ENCODE assay signal across 8 cellular contexts in the genomic region with DNA sequence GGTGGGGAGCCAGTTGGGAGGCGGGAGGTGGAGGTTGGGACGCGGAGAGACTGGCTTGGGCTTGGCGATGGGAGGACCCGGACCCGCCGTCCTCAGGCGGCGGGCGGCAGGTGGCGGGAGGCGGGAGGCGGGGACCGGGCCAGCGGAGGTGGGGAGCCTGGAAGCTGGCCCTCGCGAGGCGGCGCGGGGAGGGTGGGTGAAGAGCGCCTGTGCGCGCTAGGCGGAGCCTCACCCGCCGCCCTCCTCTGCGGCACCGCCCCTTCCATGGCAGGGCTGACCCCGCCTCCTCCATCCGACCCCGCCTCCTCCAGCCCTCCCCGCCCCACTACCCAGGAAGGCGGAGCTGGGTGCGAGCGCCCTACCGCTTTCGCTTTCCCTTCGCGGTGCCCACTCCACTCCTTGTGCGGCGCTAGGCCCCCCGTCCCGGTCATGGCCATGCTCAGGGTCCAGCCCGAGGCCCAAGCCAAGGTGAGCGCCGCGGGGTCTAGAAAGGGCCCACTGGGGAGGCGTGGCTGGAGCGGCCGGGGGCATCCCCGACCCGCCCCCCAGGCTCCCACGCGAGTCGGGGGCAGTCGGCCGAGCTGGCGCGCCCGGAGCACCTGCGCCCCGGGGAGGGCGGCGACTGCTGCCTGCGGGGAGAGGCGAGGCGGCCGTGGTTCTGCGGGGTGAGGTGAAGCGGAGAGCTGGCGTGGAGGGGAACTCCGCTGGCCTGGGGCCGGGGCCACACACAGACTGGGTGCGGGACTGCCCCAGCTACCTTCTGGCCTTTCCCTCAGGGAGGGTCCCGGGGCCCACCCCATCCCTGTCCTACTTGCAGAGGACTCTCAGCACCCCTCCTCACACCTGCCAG. TPM values are rescaled to one million over a fixed set of nuclear protein-coding genes. Genes with fewer than 3 reads are reported as not detected.
DNase-seq lines count a peak whose midpoint lies in the region; ATAC-seq and TF ChIP-seq lines count a peak whose summit lies in the region.

A gene (plus strand): TSS at position 361 of the 850 bp plus-strand sequence. CDS start 69 bp downstream, at position 430.

- ATAC-seq in HG02763 (IDR thresholded peaks at IDR 0.05; ENCODE audit: unreplicated experiment) (peak; percentile 85), T-cell (replicated peaks in 1 of 4) (peak; percentile 94 to 98 (median 95)), heart left ventricle (peak; percentile 83 to 94 (median 92)), upper lobe of right lung (peak; percentile 99)

- H3K9me3 Mint-ChIP-seq in T-cell (no peaks in the 10 kb centered on the region), progenitor cell of endocrine pancreas (ENCODE audit: low read depth) (no peaks in the 10 kb centered on the region)

- CTCF ChIA-PET in T-cell (lab: Charles Lee): interaction anchor here in 1 of 2 donors (0.6 to 3.1 kb wide), 7 partner anchors 11 to 118 kb away, joined by 3 to 18 read pairs (median 6); a partner anchor contains a TSS

- H3K27ac Mint-ChIP-seq in T-cell (peak within 1 kb of the TSS; percentile 91 to 95), progenitor cell of endocrine pancreas (peak within 1 kb of the TSS; percentile 88)

- H3K27me3 ChIP-seq in heart left ventricle (no peaks in the 10 kb centered on the region), upper lobe of right lung (no peaks in the 10 kb centered on the region)

- H3K36me3 ChIP-seq in heart left ventricle (peaks cover 0 to 31% (median 27%) of the 10 kb centered on the region in 9 donors), upper lobe of right lung (peaks cover 21% of the 10 kb centered on the region)

- H3K27me3 Mint-ChIP-seq in T-cell: no peaks in the 10 kb centered on the region
- H3K27me3 Mint-ChIP-seq in progenitor cell of endocrine pancreas: no peaks in the 10 kb centered on the region

- DNase-seq in NCI-H1436 (lab: John Stamatoyannopoulos, UW) (peak; percentile 92), T-cell (peak; percentile 80 to 96 (median 92)), heart left ventricle (peak; percentile 95 to 97 (median 96)), progenitor cell of endocrine pancreas (ENCODE audit: low spot score, unreplicated experiment) (peak; percentile 87), upper lobe of right lung (peak; percentile 98)

- WGBS in adipose tissue, 3 donors: 0 to 1% (median 1%) methylated on average over 41 to 75 of the region's 75 CpGs
- WGBS in heart left ventricle, 4 donors: 0 to 1% (median 0%) methylated on average over 1 to 75 of the region's 75 CpGs

- H3K4me1 Mint-ChIP-seq in T-cell: peaks cover 64 to 68% (median 67%) of the 10 kb centered on the region in 3 donors
- peaks cover 25% of the 10 kb centered on the region for H3K4me1 Mint-ChIP-seq in progenitor cell of endocrine pancreas (ENCODE audit: low read depth)

- POLR2A ChIA-PET in T-cell (lab: Charles Lee): interaction anchor here (0.6 to 1.9 kb wide), 12 partner anchors 9 to 307 kb away, joined by 3 to 9 read pairs (median 4); a partner anchor contains a TSS

- TF ChIP-seq CTCF in GM12875 (IDR thresholded peaks at IDR 0.05; ENCODE audit: borderline replicate concordance, insufficient read depth, low read depth, low read length) (no peak), heart left ventricle (IDR thresholded peaks at IDR 0.05) (peak in 3 of 12 donors; percentile 21 to 26 (median 22)), progenitor cell of endocrine pancreas (IDR thresholded peaks at IDR 0.05; ENCODE audit: unreplicated experiment) (no peak), upper lobe of right lung (IDR thresholded peaks at IDR 0.05) (no peak)

- peaks cover 3 to 75% (median 44%) of the 10 kb centered on the region in 12 donors for H3K4me1 ChIP-seq in heart left ventricle
- peaks cover 28% of the 10 kb centered on the region for H3K4me1 ChIP-seq in upper lobe of right lung

- H3K4me3 ChIP-seq in GM12875 (ENCODE audit: low read depth, low read length) (peak within 1 kb of the TSS; percentile 73), heart left ventricle (peak within 1 kb of the TSS; percentile 64 to 100 (median 94)), upper lobe of right lung (peak within 1 kb of the TSS; percentile 99)

- H3K36me3 Mint-ChIP-seq in T-cell (peaks cover 17% of the 10 kb centered on the region), progenitor cell of endocrine pancreas (ENCODE audit: insufficient read depth) (peaks cover 5% of the 10 kb centered on the region)

- TF ChIP-seq POLR2A in heart left ventricle (IDR thresholded peaks at IDR 0.05): peak in 1 of 2 donors; percentile 79

- intact Hi-C loops in heart left ventricle (cut with DNase I): no loop called here
- intact Hi-C loops in upper lobe of right lung (cut with DNase I): no loop called here

- H3K4me3 Mint-ChIP-seq in T-cell: peak within 1 kb of the TSS; percentile 89 to 97 (median 91)
- H3K4me3 Mint-ChIP-seq in progenitor cell of endocrine pancreas (ENCODE audit: low read depth): peak within 1 kb of the TSS; percentile 89

- H3K27ac ChIP-seq in adipose tissue (ENCODE audit: low read depth, low read length) (no peak within 1 kb of the TSS), heart left ventricle (peak within 1 kb of the TSS; percentile 67 to 99 (median 94)), upper lobe of right lung (peak within 1 kb of the TSS; percentile 91)

- H3K9me3 ChIP-seq in heart left ventricle (no peaks in the 10 kb centered on the region), upper lobe of right lung (no peaks in the 10 kb centered on the region)

RNA-seq across cellular contexts. Expression of the gene that starts here (rescaled TPM):
- 100 to 1,000 TPM; 221 to 291 (median 259) TPM for total RNA-seq in T-cell
- 100 to 1,000 TPM in 2 of 3 donors, 10 to 100 TPM in 1; 98.0 to 228 (median 151) TPM for polyA plus RNA-seq in adipose tissue
- total RNA-seq in heart left ventricle: 100 to 1,000 TPM in 6 of 9 donors, 10 to 100 TPM in 3; 87.3 to 331 (median 110) TPM
- polyA plus RNA-seq in heart left ventricle: 100 to 1,000 TPM; 125 to 164 TPM
- 101 and 103 TPM in 2 replicates for total RNA-seq in progenitor cell of endocrine pancreas
- total RNA-seq in upper lobe of right lung: 171 TPM
